ENCODE assay signal across 1 cellular context in the genomic region with DNA sequence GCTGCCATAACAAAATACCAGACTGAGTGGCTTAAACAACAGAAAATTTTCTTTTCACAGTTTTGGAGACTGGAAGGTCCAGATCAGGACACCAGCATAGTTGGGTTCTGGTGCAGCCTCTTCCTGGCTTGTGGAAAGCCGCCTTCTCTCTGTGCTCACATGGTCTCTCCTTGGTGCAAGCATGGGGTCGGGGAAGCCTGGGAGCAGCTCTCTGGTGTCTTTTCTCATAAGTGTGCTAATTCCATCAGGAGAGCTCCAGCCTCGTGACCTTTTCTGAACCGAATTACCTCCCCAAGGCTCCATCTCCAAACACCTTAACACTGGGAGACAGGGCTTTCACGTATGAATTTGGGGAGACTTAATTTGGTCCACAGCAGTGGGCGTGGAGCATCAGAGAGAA.
TF ChIP-seq lines count a peak whose summit lies in the region.

No MANE protein-coding gene starts in this region.

TF ChIP-seq in HepG2, 621 proteins besides CTCF, POLR2A, EP300 and RAD21:
- no peak for TF ChIP-seq ARNT (IDR thresholded peaks at IDR 0.05)
- no peak for TF ChIP-seq ZNF282 (IDR thresholded peaks at IDR 0.05; ENCODE audit: partially characterized antibody)
- no peak for TF ChIP-seq TCF7L2 (IDR thresholded peaks at IDR 0.05; ENCODE audit: low read depth, low read length)
- no peak for TF ChIP-seq CEBPG (CRISPR knock-in tag; IDR thresholded peaks at IDR 0.05)
- TF ChIP-seq, protein P1, sequence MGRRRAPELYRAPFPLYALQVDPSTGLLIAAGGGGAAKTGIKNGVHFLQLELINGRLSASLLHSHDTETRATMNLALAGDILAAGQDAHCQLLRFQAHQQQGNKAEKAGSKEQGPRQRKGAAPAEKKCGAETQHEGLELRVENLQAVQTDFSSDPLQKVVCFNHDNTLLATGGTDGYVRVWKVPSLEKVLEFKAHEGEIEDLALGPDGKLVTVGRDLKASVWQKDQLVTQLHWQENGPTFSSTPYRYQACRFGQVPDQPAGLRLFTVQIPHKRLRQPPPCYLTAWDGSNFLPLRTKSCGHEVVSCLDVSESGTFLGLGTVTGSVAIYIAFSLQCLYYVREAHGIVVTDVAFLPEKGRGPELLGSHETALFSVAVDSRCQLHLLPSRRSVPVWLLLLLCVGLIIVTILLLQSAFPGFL (CRISPR knock-in tag; IDR thresholded peaks at IDR 0.05), result no peak
- no peak for TF ChIP-seq ATF7-NPFF (CRISPR knock-in tag; IDR thresholded peaks at IDR 0.05; ENCODE audit: low read depth)
TF ChIP-seq in HepG2: peak in this region for 0.
